ENCODE assay signal across 11 cellular contexts in the genomic region with DNA sequence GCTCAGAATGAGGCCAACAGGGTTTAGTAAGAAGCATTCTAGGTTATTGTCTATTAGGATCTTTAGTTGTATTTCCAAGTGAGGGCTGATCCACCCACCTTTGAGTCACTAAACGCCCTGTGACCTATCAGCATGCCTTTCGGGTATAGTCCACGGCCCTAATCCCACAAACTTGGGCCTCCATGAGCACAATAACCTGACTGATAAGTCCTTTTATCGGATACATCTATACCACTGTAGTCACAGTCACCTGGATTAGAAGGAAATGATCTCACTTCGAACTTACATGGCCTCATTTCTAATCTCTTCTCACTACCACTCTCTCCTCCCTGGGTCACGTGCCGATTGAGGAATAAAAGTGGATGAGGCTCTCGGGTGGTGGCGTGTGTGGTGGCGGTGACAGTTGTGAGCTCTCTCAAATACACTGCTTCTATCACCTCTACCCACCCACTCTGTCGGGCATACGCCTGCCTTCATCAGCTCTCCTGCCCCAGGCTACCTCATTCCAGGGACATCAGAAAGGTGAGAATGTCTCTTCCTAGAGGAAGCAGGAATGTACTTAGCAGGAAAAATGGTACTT.
DNase-seq lines count a peak whose midpoint lies in the region; ATAC-seq, FAIRE-seq and TF ChIP-seq lines count a peak whose summit lies in the region.
"Had no signal": no experiment of that assay in that cellular context is flagged by ENCODE, and none has a peak within 500 bp of the region (broad histone marks: within the 10 kb centered on the region; RNA-seq: fewer than 3 reads in every experiment).

No MANE protein-coding gene starts in this region.

- H3K27ac ChIP-seq in GM23338 (ENCODE audit: low read depth) (no peak overlapping the region), astrocyte (ENCODE audit: low read depth, low read length) (peak overlapping the region; percentile 93), skeletal muscle tissue (ENCODE audit: low read depth, low read length) (peak overlapping the region; percentile 76)

- CTCF ChIA-PET in activated CD4-positive, alpha-beta memory T cell treated with anti-CD3 and anti-CD28 coated beads for 36 hours (lab: Charles Lee) = no interaction called here

- ATAC-seq in GM23338 (no peak), HG03378 (IDR thresholded peaks at IDR 0.05; ENCODE audit: unreplicated experiment) (no peak)

- TF ChIP-seq CTCF in GM23338 (conservative IDR thresholded peaks at IDR 0.05; ENCODE audit: low read depth in 2 of 2) (no peak), astrocyte (IDR thresholded peaks at IDR 0.05; ENCODE audit: insufficient read depth, low read depth, low read length) (no peak)

- DNase-seq in GM23338 (ENCODE audit: low spot score) (no peak), astrocyte (ENCODE audit: low read depth) (peak; percentile 58), iris pigment epithelial cell (ENCODE audit: low read depth) (peak; percentile 73), Ammon's horn (ENCODE audit: low spot score) (no peak), dedifferentiated amniotic fluid mesenchymal stem cell (ENCODE audit: extremely low spot score) (no peak)
- no peak for DNase-seq in activated CD4-positive, alpha-beta memory T cell treated with anti-CD3 and anti-CD28 coated beads for 36 hours
- DNase-seq: activated CD4-positive, alpha-beta T cell treated with anti-CD3 and anti-CD28 coated beads, Interleukin-2, amount 50 U/mL, for 4 hours; CD4-positive, alpha-beta T cell had no signal

- H3K4me2 ChIP-seq in GM23338 (no peak overlapping the region), astrocyte (ENCODE audit: low read length) (peak overlapping the region; percentile 66)

- H3K9me3 Mint-ChIP-seq in GM23338 (no peaks in the 10 kb centered on the region), astrocyte (ENCODE audit: unreplicated experiment) (no peaks in the 10 kb centered on the region)
- H3K9me3 Mint-ChIP-seq in activated CD4-positive, alpha-beta memory T cell treated with anti-CD3 and anti-CD28 coated beads for 36 hours = no peaks in the 10 kb centered on the region
- H3K9me3 Mint-ChIP-seq: CD4-positive, alpha-beta T cell; IgD-negative memory B cell had no signal

- no peak overlapping the region for H3K4me3 Mint-ChIP-seq in GM23338
- H3K4me3 Mint-ChIP-seq in astrocyte (ENCODE audit: unreplicated experiment) = no peak overlapping the region
- no peak overlapping the region for H3K4me3 Mint-ChIP-seq in activated CD4-positive, alpha-beta memory T cell treated with anti-CD3 and anti-CD28 coated beads for 36 hours
- H3K4me3 Mint-ChIP-seq: CD4-positive, alpha-beta T cell had no signal

- peaks cover 3% of the 10 kb centered on the region; the same call in 1 of the 2 replicates for H3K36me3 ChIP-seq in GM23338 (ENCODE audit: insufficient read depth)
- peaks cover 65% of the 10 kb centered on the region for H3K36me3 ChIP-seq in astrocyte (ENCODE audit: insufficient read depth, low read length)
- peaks cover 4 to 25% (median 9%) of the 10 kb centered on the region in 3 donors for H3K36me3 ChIP-seq in skeletal muscle tissue (ENCODE audit: control insufficient read depth in 3 of 3, insufficient read depth in 3 of 3, low read length in 3 of 3)

- H3K4me1 Mint-ChIP-seq in GM23338 (peaks cover 39% of the 10 kb centered on the region), astrocyte (ENCODE audit: low read depth, unreplicated experiment) (peaks cover 75% of the 10 kb centered on the region)
- no peaks in the 10 kb centered on the region for H3K4me1 Mint-ChIP-seq in activated CD4-positive, alpha-beta memory T cell treated with anti-CD3 and anti-CD28 coated beads for 36 hours (ENCODE audit: low read depth)
- H3K4me1 Mint-ChIP-seq: IgD-negative memory B cell had no signal

- H3K36me3 Mint-ChIP-seq in GM23338 (ENCODE audit: low read depth) = peaks cover 41% of the 10 kb centered on the region
- peaks cover 55% of the 10 kb centered on the region for H3K36me3 Mint-ChIP-seq in astrocyte (ENCODE audit: low read depth, unreplicated experiment)
- peaks cover 11% of the 10 kb centered on the region for H3K36me3 Mint-ChIP-seq in activated CD4-positive, alpha-beta memory T cell treated with anti-CD3 and anti-CD28 coated beads for 36 hours

- no peak for FAIRE-seq in astrocyte (lab: Jason Lieb, UNC)

- no peak overlapping the region for H2AFZ ChIP-seq in GM23338
- H2AFZ ChIP-seq in astrocyte (ENCODE audit: low read depth, low read length) = no peak overlapping the region

- no peaks in the 10 kb centered on the region for H3F3A ChIP-seq in GM23338 (replicated peaks; ENCODE audit: low read depth)

- H3K4me3 ChIP-seq in GM23338 = no peak overlapping the region
- no peak overlapping the region for H3K4me3 ChIP-seq in astrocyte (ENCODE audit: insufficient read depth, low read depth, low read length)
- H3K4me3 ChIP-seq in skeletal muscle tissue (ENCODE audit: low read length in 3 of 3) = no peak overlapping the region

- no peaks in the 10 kb centered on the region for H3K9me3 ChIP-seq in astrocyte (ENCODE audit: insufficient read depth, low read depth, low read length)
- H3K9me3 ChIP-seq in skeletal muscle tissue (ENCODE audit: control insufficient read depth in 3 of 3, low read length in 3 of 3) = no peaks in the 10 kb centered on the region

- H3K79me2 ChIP-seq in GM23338 (replicated peaks; ENCODE audit: insufficient read depth) (no peaks in the 10 kb centered on the region), astrocyte (ENCODE audit: insufficient read depth, low read length) (peaks cover 28% of the 10 kb centered on the region)

- H3K27me3 ChIP-seq in GM23338 (ENCODE audit: insufficient read depth) = no peaks in the 10 kb centered on the region
- no peaks in the 10 kb centered on the region for H3K27me3 ChIP-seq in astrocyte (ENCODE audit: insufficient read depth, low read length)
- H3K27me3 ChIP-seq in skeletal muscle tissue (ENCODE audit: control insufficient read depth in 3 of 3, insufficient read depth in 3 of 3, low read length in 3 of 3) = no peaks in the 10 kb centered on the region

- H4K20me1 ChIP-seq in GM23338 (replicated peaks; ENCODE audit: insufficient read depth) = 0 out of 2 replicates have a peak, but pooled peaks cover 2% of the 10 kb centered on the region
- no peaks in the 10 kb centered on the region for H4K20me1 ChIP-seq in astrocyte (ENCODE audit: insufficient read depth, low read length)

- H3K27ac Mint-ChIP-seq in GM23338 (peak overlapping the region; percentile 71), astrocyte (ENCODE audit: unreplicated experiment) (peak overlapping the region; percentile 91)
- no peak overlapping the region for H3K27ac Mint-ChIP-seq in activated CD4-positive, alpha-beta memory T cell treated with anti-CD3 and anti-CD28 coated beads for 36 hours
- H3K27ac Mint-ChIP-seq: CD4-positive, alpha-beta T cell had no signal

- H3K9ac ChIP-seq in astrocyte (ENCODE audit: low read length) (peak overlapping the region; percentile 79), skeletal muscle tissue (ENCODE audit: low read depth in 1 of 3, low read length in 3 of 3) (peak overlapping the region in 2 of 3 donors; percentile 55 to 59)

- H3K4me1 ChIP-seq in GM23338 (ENCODE audit: insufficient read depth) (peaks cover 6% of the 10 kb centered on the region), astrocyte (ENCODE audit: insufficient read depth, low read length) (peaks cover 74% of the 10 kb centered on the region), skeletal muscle tissue (ENCODE audit: control insufficient read depth in 3 of 3, insufficient read depth in 3 of 3, low read length in 3 of 3) (peaks cover 23 to 46% (median 44%) of the 10 kb centered on the region in 3 donors)

- peaks cover 9% of the 10 kb centered on the region for H3K27me3 Mint-ChIP-seq in GM23338 (ENCODE audit: insufficient read depth, low read depth, poor library complexity)
- H3K27me3 Mint-ChIP-seq in astrocyte (ENCODE audit: low read depth, unreplicated experiment) = no peaks in the 10 kb centered on the region
- no peaks in the 10 kb centered on the region for H3K27me3 Mint-ChIP-seq in activated CD4-positive, alpha-beta memory T cell treated with anti-CD3 and anti-CD28 coated beads for 36 hours
- H3K27me3 Mint-ChIP-seq: CD4-positive, alpha-beta T cell; IgD-negative memory B cell had no signal

- intact Hi-C loops in activated CD4-positive, alpha-beta memory T cell treated with anti-CD3 and anti-CD28 coated beads for 36 hours (cut with micrococcal nuclease) = loop anchor here (10.0 kb wide), 2 partner anchors 87 to 153 kb away; partner anchors contain the start of gene EFHC1

- H3K9me2 ChIP-seq in GM23338 (ENCODE audit: insufficient read depth) = no peaks in the 10 kb centered on the region

- POLR2A ChIA-PET in activated CD4-positive, alpha-beta memory T cell treated with anti-CD3 and anti-CD28 coated beads for 36 hours (lab: Charles Lee) = no interaction called here

TF ChIP-seq in GM23338, 12 proteins besides CTCF, POLR2A, EP300 and RAD21 (continues in another document):
- TF ChIP-seq STAT1 (IDR thresholded peaks at IDR 0.05; ENCODE audit: unreplicated experiment) (no peak), POLR2AphosphoS5 (IDR thresholded peaks at IDR 0.05; ENCODE audit: low read depth) (no peak), NANOG (IDR thresholded peaks at IDR 0.05; ENCODE audit: borderline replicate concordance) (no peak), JUNB (IDR thresholded peaks at IDR 0.05; ENCODE audit: unreplicated experiment) (no peak), EZH2phosphoT487 (IDR thresholded peaks at IDR 0.05; ENCODE audit: unreplicated experiment) (no peak)

Comparison
In these comparisons a context has a peak if more than half of its experiments do, and no peak if none do; other contexts are left out.
1. DNase-seq: peak in astrocyte (single experiment) and iris pigment epithelial cell (single experiment); none in GM23338 (single experiment), activated CD4-positive, alpha-beta memory T cell treated with anti-CD3 and anti-CD28 coated beads for 36 hours (single experiment), Ammon's horn (single experiment) and dedifferentiated amniotic fluid mesenchymal stem cell (single experiment).